In the genomic region with DNA sequence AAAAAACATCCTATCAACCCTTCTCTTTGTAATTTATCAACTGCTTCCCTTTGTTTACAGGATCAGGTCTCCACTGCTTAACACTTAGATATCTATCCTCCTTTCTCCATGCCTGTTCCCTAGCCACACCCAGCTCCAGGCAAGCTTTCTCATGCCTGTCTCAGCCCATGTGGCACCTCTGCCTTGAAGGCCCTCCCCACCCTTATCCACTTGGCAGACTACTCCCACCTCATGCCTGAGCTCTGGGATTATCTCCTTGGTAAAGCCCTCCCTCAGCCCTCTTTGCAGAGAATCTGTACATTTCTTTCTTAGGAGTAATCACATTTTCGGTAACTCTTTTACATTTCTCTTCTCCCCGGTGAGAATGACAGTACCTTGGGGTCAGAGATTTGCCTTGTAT, we compare ENCODE assay signal across 24 cellular contexts.
DNase-seq lines count a peak whose midpoint lies in the region; ATAC-seq, FAIRE-seq and TF ChIP-seq lines count a peak whose summit lies in the region.
"Had no signal": no experiment of that assay in that cellular context is flagged by ENCODE, and none has a peak within 500 bp of the region (broad histone marks: within the 10 kb centered on the region; RNA-seq: fewer than 3 reads in every experiment).

No MANE protein-coding gene starts in this region.

- H3K4me2 ChIP-seq in K562 (ENCODE audit: insufficient read depth, low read length), result no peak overlapping the region

- peak overlapping the region in 1 of 9 donors; percentile 20 for H3K27ac Mint-ChIP-seq in naive thymus-derived CD4-positive, alpha-beta T cell
- H3K27ac Mint-ChIP-seq: activated CD4-positive, alpha-beta T cell treated with anti-CD3 and anti-CD28 coated beads, Interleukin-2, amount 10 ng/mL, durations not matched to agents 24 days and 14 days; activated T-cell treated with anti-CD3 and anti-CD28 coated beads, Interleukin-2, amount 50 U/mL, for 24 hours; B cell; CD8-positive, alpha-beta T cell; T-helper 2 cell treated with Interferon-gamma antibody and Interleukin-4, amounts not matched to agents 5 μg/mL and 100 μg/mL, for 36 hours had no signal

- H3K36me3 Mint-ChIP-seq in naive thymus-derived CD4-positive, alpha-beta T cell, result peaks cover 0 to 43% (median 23%) of the 10 kb centered on the region in 5 donors

- in situ Hi-C loops in K562 (cut with MboI), result no loop called here

- no peaks in the 10 kb centered on the region for H3K27me3 Mint-ChIP-seq in naive thymus-derived CD4-positive, alpha-beta T cell
- H3K27me3 Mint-ChIP-seq: activated CD4-positive, alpha-beta T cell treated with anti-CD3 and anti-CD28 coated beads, Interleukin-2, amount 10 ng/mL, durations not matched to agents 24 days and 14 days; activated T-cell treated with anti-CD3 and anti-CD28 coated beads, Interleukin-2, amount 50 U/mL, for 24 hours; B cell had no signal

- H4K20me1 ChIP-seq in K562 (replicated peaks; ENCODE audit: control insufficient read depth, insufficient read depth, low read length), result no peaks in the 10 kb centered on the region

- POLR2A ChIA-PET in K562 (lab: Yijun Ruan, JAX), result no interaction called here
- POLR2A ChIA-PET in naive thymus-derived CD4-positive, alpha-beta T cell (lab: Charles Lee), result interaction anchor here (0.7 kb wide), 1 partner anchor 90 kb away, joined by 3 read pairs; no protein-coding TSS in a partner anchor

- TF ChIP-seq CTCF in K562 (IDR thresholded peaks at IDR 0.05 in 2 of 3, conservative IDR thresholded peaks at IDR 0.05 in 1 of 3; ENCODE audit: insufficient read depth in 2 of 3, low read depth in 1 of 3, low read length in 3 of 3), result no peak

- no peak for TF ChIP-seq RAD21 in K562 (CRISPR knock-in tag; conservative IDR thresholded peaks at IDR 0.05 in 1 of 2, IDR thresholded peaks at IDR 0.05 in 1 of 2)

- H3K9me3 ChIP-seq in K562 (replicated peaks; ENCODE audit: control insufficient read depth, insufficient read depth, low read depth, low read length) (no peaks in the 10 kb centered on the region), mesodermal cell (ENCODE audit: control insufficient read depth, low read length) (no peaks in the 10 kb centered on the region)
- H3K9me3 ChIP-seq in naive thymus-derived CD4-positive, alpha-beta T cell (ENCODE audit: control insufficient read depth in 2 of 3, low read length in 3 of 3), result no peaks in the 10 kb centered on the region
- H3K9me3 ChIP-seq: stomach, tibial artery had no signal

- H2AFZ ChIP-seq in K562 (ENCODE audit: low read depth, low read length), result no peak overlapping the region

- H3K9me3 Mint-ChIP-seq in naive thymus-derived CD4-positive, alpha-beta T cell, result no peaks in the 10 kb centered on the region
- H3K9me3 Mint-ChIP-seq: activated CD4-positive, alpha-beta T cell treated with anti-CD3 and anti-CD28 coated beads, Interleukin-2, amount 10 ng/mL, durations not matched to agents 24 days and 14 days; activated T-cell treated with anti-CD3 and anti-CD28 coated beads, Interleukin-2, amount 50 U/mL, for 24 hours; CD8-positive, alpha-beta T cell; T-helper 2 cell treated with Interferon-gamma antibody and Interleukin-4, amounts not matched to agents 5 μg/mL and 100 μg/mL, for 36 hours had no signal

- H3K27ac ChIP-seq in K562 (ENCODE audit: extremely low read depth, low read depth, low read length) (no peak overlapping the region), mesodermal cell (ENCODE audit: low read depth, low read length, severe bottlenecking) (peak overlapping the region; percentile 5)
- no peak overlapping the region for H3K27ac ChIP-seq in naive thymus-derived CD4-positive, alpha-beta T cell (ENCODE audit: low read depth, low read length)
- H3K27ac ChIP-seq: stomach, tibial artery had no signal

- H3K4me1 Mint-ChIP-seq in naive thymus-derived CD4-positive, alpha-beta T cell, result peaks cover 0 to 3% (median 0%) of the 10 kb centered on the region in 7 donors
- H3K4me1 Mint-ChIP-seq: activated CD4-positive, alpha-beta T cell treated with anti-CD3 and anti-CD28 coated beads, Interleukin-2, amount 10 ng/mL, durations not matched to agents 24 days and 14 days; B cell had no signal

- peaks cover 58% of the 10 kb centered on the region for H3K36me3 ChIP-seq in K562 (ENCODE audit: control insufficient read depth, insufficient read depth, low read length)
- peaks cover 7% of the 10 kb centered on the region for H3K36me3 ChIP-seq in mesodermal cell (ENCODE audit: control insufficient read depth, insufficient read depth, low read length)
- H3K36me3 ChIP-seq in naive thymus-derived CD4-positive, alpha-beta T cell (ENCODE audit: control insufficient read depth in 2 of 3, insufficient read depth in 3 of 3, low read length in 3 of 3), result no peaks in the 10 kb centered on the region

- H3K79me2 ChIP-seq in K562 (ENCODE audit: control insufficient read depth, insufficient read depth, low read length), result no peaks in the 10 kb centered on the region

- H3K9ac ChIP-seq in K562 (ENCODE audit: insufficient read depth in 1 of 2, low read depth in 2 of 2, low read length in 2 of 2), result no peak overlapping the region

- TF ChIP-seq EP300 in K562 (IDR thresholded peaks at IDR 0.05; ENCODE audit: low read length), result no peak

- H3K4me3 ChIP-seq in K562 (no peak overlapping the region), mesodermal cell (ENCODE audit: extremely low read depth, insufficient read depth, low read length, poor library complexity, severe bottlenecking) (no peak overlapping the region)
- no peak overlapping the region for H3K4me3 ChIP-seq in naive thymus-derived CD4-positive, alpha-beta T cell (ENCODE audit: low read length)
- H3K4me3 ChIP-seq: skin epidermis, stomach, tibial artery had no signal

- 83% methylated on average over 2 of the region's 2 CpGs for WGBS in K562 (ENCODE audit: insufficient coverage, low coverage, missing lambda C conversion rate)
- WGBS in mesodermal cell (ENCODE audit: insufficient coverage in 2 of 2), 2 experiments, result no CpG with 5 or more reads among the region's 2 CpGs

- H3K4me3 Mint-ChIP-seq in naive thymus-derived CD4-positive, alpha-beta T cell, result no peak overlapping the region
- H3K4me3 Mint-ChIP-seq: activated CD4-positive, alpha-beta T cell treated with anti-CD3 and anti-CD28 coated beads, Interleukin-2, amount 10 ng/mL, durations not matched to agents 24 days and 14 days; activated T-cell treated with anti-CD3 and anti-CD28 coated beads, Interleukin-2, amount 50 U/mL, for 24 hours; B cell; CD8-positive, alpha-beta T cell; T-helper 2 cell treated with Interferon-gamma antibody and Interleukin-4, amounts not matched to agents 5 μg/mL and 100 μg/mL, for 36 hours had no signal

- peak; percentile 65 for ATAC-seq in K562
- no peak for ATAC-seq in GM18870 (IDR thresholded peaks at IDR 0.05; ENCODE audit: unreplicated experiment)
- no peak for ATAC-seq in naive thymus-derived CD4-positive, alpha-beta T cell
- ATAC-seq: CD8-positive, alpha-beta T cell had no signal

- H3K9me1 ChIP-seq in K562 (ENCODE audit: control insufficient read depth, insufficient read depth, low read length), result no peaks in the 10 kb centered on the region

- intact Hi-C loops in K562 (cut with micrococcal nuclease) (no loop called here), posterior cingulate gyrus (cut with DNase I) (no loop called here)
- intact Hi-C loops in naive thymus-derived CD4-positive, alpha-beta T cell (cut with micrococcal nuclease), result no loop called here

- no peak for TF ChIP-seq POLR2A in K562 (conservative IDR thresholded peaks at IDR 0.05)

- BruUV-seq in K562 (replicated peaks; lab: Mats Ljungman, UMichigan), result no TSS peak

- CTCF ChIA-PET in K562 (lab: Yijun Ruan, JAX; ENCODE audit: low intra/inter-chr PET ratio), result no interaction called here
- CTCF ChIA-PET in naive thymus-derived CD4-positive, alpha-beta T cell (lab: Charles Lee), result no interaction called here

- peak; percentile 78 for DNase-seq in D341Med (ENCODE audit: low spot score)
- DNase-seq in HTR-8/SVneo (ENCODE audit: insufficient read length, low spot score), result no peak
- peak in 1 of 4 experiments; percentile 21 for DNase-seq in K562 (ENCODE audit: extremely low read depth in 1 of 4, low spot score in 3 of 4)
- no peak for DNase-seq in activated CD4-positive, alpha-beta T cell treated with anti-CD3 and anti-CD28 coated beads, Interleukin-2, amount 50 U/mL, for 1 hour
- no peak for DNase-seq in naive thymus-derived CD4-positive, alpha-beta T cell
- no peak for DNase-seq in posterior cingulate gyrus
- DNase-seq: activated CD4-positive, alpha-beta T cell treated with anti-CD3 and anti-CD28 coated beads, Interleukin-2, amount 10 ng/mL, durations not matched to agents 24 days and 14 days; activated T-cell treated with anti-CD3 and anti-CD28 coated beads, Interleukin-2, amount 50 U/mL, for 24 hours; CD8-positive, alpha-beta T cell; effector CD4-positive, alpha-beta T cell; H7; mesenchymal stem cell; NCI-H1417 treated with DMSO at 0.1 percent for 48 hours; NCI-H2081 treated with DMSO at 0.1 percent for 48 hours; NCI-H510A treated with DMSO at 0.1 percent for 48 hours; SHP77 treated with DMSO at 0.1 percent for 48 hours; stimulated activated CD8-positive, alpha-beta memory T cell treated with anti-CD3 and anti-CD28 coated beads, Interleukin-4, amount 100 ng/mL, for 48 hours; stomach; tibial artery had no signal

- H3K4me1 ChIP-seq in K562 (replicated peaks in 1 of 2; ENCODE audit: control insufficient read depth in 2 of 2, insufficient read depth in 2 of 2, low read length in 2 of 2), result no peaks in the 10 kb centered on the region
- H3K4me1 ChIP-seq in mesodermal cell (ENCODE audit: control insufficient read depth, insufficient read depth, low read length, poor library complexity, severe bottlenecking), result no peaks in the 10 kb centered on the region
- no peaks in the 10 kb centered on the region for H3K4me1 ChIP-seq in naive thymus-derived CD4-positive, alpha-beta T cell (ENCODE audit: control insufficient read depth in 2 of 2, insufficient read depth in 2 of 2, low read length in 2 of 2)
- H3K4me1 ChIP-seq: stomach, tibial artery had no signal

- H3K27me3 ChIP-seq in K562 (ENCODE audit: control insufficient read depth in 2 of 2, insufficient read depth in 2 of 2, low read length in 2 of 2), result no peaks in the 10 kb centered on the region
- no peaks in the 10 kb centered on the region for H3K27me3 ChIP-seq in naive thymus-derived CD4-positive, alpha-beta T cell (ENCODE audit: control insufficient read depth in 2 of 2, insufficient read depth in 2 of 2, low read length in 2 of 2)
- H3K27me3 ChIP-seq: stomach, tibial artery had no signal

- FAIRE-seq in HTR-8/SVneo (lab: Jason Lieb, UNC) (peak; percentile 66), K562 (lab: Jason Lieb, UNC) (peak; percentile 65)

TF ChIP-seq in K562, 482 proteins besides CTCF, POLR2A, EP300 and RAD21 (continues in another document):
- TF ChIP-seq ZNF274 (IDR thresholded peaks at IDR 0.05; ENCODE audit: borderline replicate concordance, low read depth, low read length) (no peak), OTX1 (CRISPR knock-in tag; IDR thresholded peaks at IDR 0.05) (no peak), ZC3H11A (IDR thresholded peaks at IDR 0.05; ENCODE audit: low read depth, low read length) (no peak), NFATC3 (IDR thresholded peaks at IDR 0.05) (no peak), ETS2 (tag; IDR thresholded peaks at IDR 0.05; ENCODE audit: borderline replicate concordance, poor library complexity, severe bottlenecking) (no peak), PHF20 (IDR thresholded peaks at IDR 0.05; ENCODE audit: partially characterized antibody) (no peak), TAF15 (IDR thresholded peaks at IDR 0.05; ENCODE audit: low read depth, low read length) (no peak), TCF7 (IDR thresholded peaks at IDR 0.05; ENCODE audit: borderline replicate concordance) (no peak)
